In genomic region chr22:19579880-19580279, GRCh38 we compare ENCODE assay signal across 10 cellular contexts. TPM values are rescaled to one million over a fixed set of nuclear protein-coding genes. Genes with fewer than 3 reads are reported as not detected.
DNase-seq lines count a peak whose midpoint lies in the region; ATAC-seq and TF ChIP-seq lines count a peak whose summit lies in the region.
"Had no signal": no experiment of that assay in that cellular context is flagged by ENCODE, and none has a peak within 500 bp of the region (broad histone marks: within the 10 kb centered on the region; RNA-seq: fewer than 3 reads in every experiment).

No MANE protein-coding gene starts in this region.

- H3K27me3 Mint-ChIP-seq in CD4-positive, alpha-beta T cell, result no peaks in the 10 kb centered on the region
- no peaks in the 10 kb centered on the region for H3K27me3 Mint-ChIP-seq in activated T-helper 2 cell treated with anti-CD3 and anti-CD28 coated beads, Interferon-gamma antibody, Interleukin-2, Interleukin-4, amounts not matched to agents 10 μg/mL and 5 μg/mL and 100 μg/mL, durations not matched to agents 14 hours and 24 hours and 36 hours (ENCODE audit: low read depth)

- intact Hi-C loops in CD4-positive, alpha-beta T cell (cut with DNase I, micrococcal nuclease), result loop anchor here (2.0 to 10.0 kb wide), 3 partner anchors 15 to 78 kb away; no protein-coding TSS in a partner anchor
- intact Hi-C loops in activated T-helper 2 cell treated with anti-CD3 and anti-CD28 coated beads, Interferon-gamma antibody, Interleukin-2, Interleukin-4, amounts not matched to agents 10 μg/mL and 5 μg/mL and 100 μg/mL, durations not matched to agents 14 hours and 24 hours and 36 hours (cut with micrococcal nuclease), result loop anchor here (5.0 kb wide), 1 partner anchor 103 kb away; the partner anchor contains the start of genes CDC45 and UFD1
- intact Hi-C loops in lower lobe of right lung (cut with DNase I), result no loop called here

- H3K36me3 Mint-ChIP-seq in CD4-positive, alpha-beta T cell (ENCODE audit: low read depth), result no peaks in the 10 kb centered on the region
- H3K36me3 Mint-ChIP-seq in activated T-helper 2 cell treated with anti-CD3 and anti-CD28 coated beads, Interferon-gamma antibody, Interleukin-2, Interleukin-4, amounts not matched to agents 10 μg/mL and 5 μg/mL and 100 μg/mL, durations not matched to agents 14 hours and 24 hours and 36 hours (ENCODE audit: low read depth), result no peaks in the 10 kb centered on the region

- H3K27me3 ChIP-seq in CD4-positive, alpha-beta T cell (ENCODE audit: control insufficient read depth, insufficient read depth, low read length), result no peaks in the 10 kb centered on the region
- no peaks in the 10 kb centered on the region for H3K27me3 ChIP-seq in lower lobe of right lung (ENCODE audit: low read depth)

- peaks cover 32% of the 10 kb centered on the region for H3K4me1 ChIP-seq in lower lobe of right lung

- H3K4me1 Mint-ChIP-seq in CD4-positive, alpha-beta T cell (ENCODE audit: low read depth), result peaks cover 40% of the 10 kb centered on the region
- H3K4me1 Mint-ChIP-seq in activated T-helper 2 cell treated with anti-CD3 and anti-CD28 coated beads, Interferon-gamma antibody, Interleukin-2, Interleukin-4, amounts not matched to agents 10 μg/mL and 5 μg/mL and 100 μg/mL, durations not matched to agents 14 hours and 24 hours and 36 hours (ENCODE audit: low read depth), result peaks cover 44% of the 10 kb centered on the region

- ATAC-seq in CD4-positive, alpha-beta T cell (ENCODE audit: poor library complexity), result peak; percentile 51
- ATAC-seq in GM21737 (IDR thresholded peaks at IDR 0.05; ENCODE audit: unreplicated experiment) (peak; percentile 58), lower lobe of right lung (peak; percentile 57 to 69), SK-N-SH treated with all-trans-retinoic acid at 6 μM for 48 hours (no peak), GM21367 (IDR thresholded peaks at IDR 0.05; ENCODE audit: unreplicated experiment) (no peak)

- CTCF ChIA-PET in CD4-positive, alpha-beta T cell (lab: Charles Lee), result interaction anchor here (1.0 kb wide), 1 partner anchor 8 kb away, joined by 3 read pairs; no protein-coding TSS in a partner anchor

- TF ChIP-seq CTCF in CD4-positive, alpha-beta T cell (IDR thresholded peaks at IDR 0.05), result no peak
- TF ChIP-seq CTCF in lower lobe of right lung (IDR thresholded peaks at IDR 0.05), result no peak

- no peaks in the 10 kb centered on the region for H3K36me3 ChIP-seq in lower lobe of right lung

- no peaks in the 10 kb centered on the region for H3K9me3 ChIP-seq in CD4-positive, alpha-beta T cell (ENCODE audit: control insufficient read depth, low read length)
- no peaks in the 10 kb centered on the region for H3K9me3 ChIP-seq in lower lobe of right lung

- H3K27ac ChIP-seq in CD4-positive, alpha-beta T cell (ENCODE audit: low read depth, low read length), result no peak overlapping the region
- H3K27ac ChIP-seq in lower lobe of right lung, result no peak overlapping the region

- POLR2A ChIA-PET in CD4-positive, alpha-beta T cell (lab: Charles Lee), result interaction anchor here (0.9 to 1.6 kb wide), 3 partner anchors 15 to 19 kb away, joined by 3 to 12 read pairs (median 4); no protein-coding TSS in a partner anchor

- no peaks in the 10 kb centered on the region for H3K9me3 Mint-ChIP-seq in CD4-positive, alpha-beta T cell
- no peaks in the 10 kb centered on the region for H3K9me3 Mint-ChIP-seq in activated T-helper 2 cell treated with anti-CD3 and anti-CD28 coated beads, Interferon-gamma antibody, Interleukin-2, Interleukin-4, amounts not matched to agents 10 μg/mL and 5 μg/mL and 100 μg/mL, durations not matched to agents 14 hours and 24 hours and 36 hours
- H3K9me3 Mint-ChIP-seq: HFFc6 had no signal

- peak in 1 of 10 experiments; percentile 9 for DNase-seq in CD4-positive, alpha-beta T cell
- no peak for DNase-seq in activated T-helper 2 cell treated with anti-CD3 and anti-CD28 coated beads, Interferon-gamma antibody, Interleukin-2, Interleukin-4, amounts not matched to agents 10 μg/mL and 5 μg/mL and 100 μg/mL, durations not matched to agents 14 hours and 24 hours and 36 hours (ENCODE audit: low spot score)
- peak; percentile 57 for DNase-seq in lower lobe of right lung
- no peak for DNase-seq in NCI-H2029 (lab: John Stamatoyannopoulos, UW)
- no peak for DNase-seq in AML-193 (lab: John Stamatoyannopoulos, UW)
- DNase-seq: effector CD8-positive, alpha-beta T cell; HFFc6 had no signal

- no peak overlapping the region for H3K4me3 ChIP-seq in lower lobe of right lung

- peak overlapping the region; percentile 77 for H3K27ac Mint-ChIP-seq in CD4-positive, alpha-beta T cell
- peak overlapping the region; percentile 78 for H3K27ac Mint-ChIP-seq in activated T-helper 2 cell treated with anti-CD3 and anti-CD28 coated beads, Interferon-gamma antibody, Interleukin-2, Interleukin-4, amounts not matched to agents 10 μg/mL and 5 μg/mL and 100 μg/mL, durations not matched to agents 14 hours and 24 hours and 36 hours
- H3K27ac Mint-ChIP-seq: HFFc6 had no signal

- no peak overlapping the region for H3K4me3 Mint-ChIP-seq in CD4-positive, alpha-beta T cell
- H3K4me3 Mint-ChIP-seq in activated T-helper 2 cell treated with anti-CD3 and anti-CD28 coated beads, Interferon-gamma antibody, Interleukin-2, Interleukin-4, amounts not matched to agents 10 μg/mL and 5 μg/mL and 100 μg/mL, durations not matched to agents 14 hours and 24 hours and 36 hours (ENCODE audit: low read depth), result peak overlapping the region; percentile 19
- H3K4me3 Mint-ChIP-seq: HFFc6 had no signal

TF ChIP-seq in SK-N-SH treated with all-trans-retinoic acid at 6 μM for 48 hours, 23 proteins besides CTCF, POLR2A, EP300 and RAD21 (continues in another document):
- TF ChIP-seq ZNF70 (CRISPR knock-in tag; IDR thresholded peaks at IDR 0.05), result no peak
- TF ChIP-seq, protein P1, sequence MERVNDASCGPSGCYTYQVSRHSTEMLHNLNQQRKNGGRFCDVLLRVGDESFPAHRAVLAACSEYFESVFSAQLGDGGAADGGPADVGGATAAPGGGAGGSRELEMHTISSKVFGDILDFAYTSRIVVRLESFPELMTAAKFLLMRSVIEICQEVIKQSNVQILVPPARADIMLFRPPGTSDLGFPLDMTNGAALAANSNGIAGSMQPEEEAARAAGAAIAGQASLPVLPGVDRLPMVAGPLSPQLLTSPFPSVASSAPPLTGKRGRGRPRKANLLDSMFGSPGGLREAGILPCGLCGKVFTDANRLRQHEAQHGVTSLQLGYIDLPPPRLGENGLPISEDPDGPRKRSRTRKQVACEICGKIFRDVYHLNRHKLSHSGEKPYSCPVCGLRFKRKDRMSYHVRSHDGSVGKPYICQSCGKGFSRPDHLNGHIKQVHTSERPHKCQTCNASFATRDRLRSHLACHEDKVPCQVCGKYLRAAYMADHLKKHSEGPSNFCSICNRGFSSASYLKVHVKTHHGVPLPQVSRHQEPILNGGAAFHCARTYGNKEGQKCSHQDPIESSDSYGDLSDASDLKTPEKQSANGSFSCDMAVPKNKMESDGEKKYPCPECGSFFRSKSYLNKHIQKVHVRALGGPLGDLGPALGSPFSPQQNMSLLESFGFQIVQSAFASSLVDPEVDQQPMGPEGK (CRISPR knock-in tag; IDR thresholded peaks at IDR 0.05; ENCODE audit: borderline replicate concordance), result no peak
- TF ChIP-seq PPARA (CRISPR knock-in tag; IDR thresholded peaks at IDR 0.05; ENCODE audit: borderline replicate concordance), result no peak
- TF ChIP-seq CREB5 (CRISPR knock-in tag; IDR thresholded peaks at IDR 0.05; ENCODE audit: low read depth), result no peak
- TF ChIP-seq ZC3H10 (CRISPR knock-in tag; IDR thresholded peaks at IDR 0.05), result no peak
- TF ChIP-seq ARNTL (CRISPR knock-in tag; IDR thresholded peaks at IDR 0.05; ENCODE audit: borderline replicate concordance, low read depth), result no peak
- TF ChIP-seq, protein P2, sequence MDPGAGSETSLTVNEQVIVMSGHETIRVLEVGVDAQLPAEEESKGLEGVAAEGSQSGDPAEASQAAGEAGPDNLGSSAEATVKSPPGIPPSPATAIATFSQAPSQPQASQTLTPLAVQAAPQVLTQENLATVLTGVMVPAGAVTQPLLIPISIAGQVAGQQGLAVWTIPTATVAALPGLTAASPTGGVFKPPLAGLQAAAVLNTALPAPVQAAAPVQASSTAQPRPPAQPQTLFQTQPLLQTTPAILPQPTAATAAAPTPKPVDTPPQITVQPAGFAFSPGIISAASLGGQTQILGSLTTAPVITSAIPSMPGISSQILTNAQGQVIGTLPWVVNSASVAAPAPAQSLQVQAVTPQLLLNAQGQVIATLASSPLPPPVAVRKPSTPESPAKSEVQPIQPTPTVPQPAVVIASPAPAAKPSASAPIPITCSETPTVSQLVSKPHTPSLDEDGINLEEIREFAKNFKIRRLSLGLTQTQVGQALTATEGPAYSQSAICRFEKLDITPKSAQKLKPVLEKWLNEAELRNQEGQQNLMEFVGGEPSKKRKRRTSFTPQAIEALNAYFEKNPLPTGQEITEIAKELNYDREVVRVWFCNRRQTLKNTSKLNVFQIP (CRISPR knock-in tag; IDR thresholded peaks at IDR 0.05; ENCODE audit: borderline replicate concordance, low read depth), result no peak
- TF ChIP-seq RARB (CRISPR knock-in tag; IDR thresholded peaks at IDR 0.05), result no peak

RNA-seq across cellular contexts. Expression of gene CLDN5, which starts 55.7 kb away (rescaled TPM):
- total RNA-seq in CD4-positive, alpha-beta T cell, result not detected
- total RNA-seq in activated T-helper 2 cell treated with anti-CD3 and anti-CD28 coated beads, Interferon-gamma antibody, Interleukin-2, Interleukin-4, amounts not matched to agents 10 μg/mL and 5 μg/mL and 100 μg/mL, durations not matched to agents 14 hours and 24 hours and 36 hours, result 1.2 and 1.5 TPM in 2 replicates
- total RNA-seq in lower lobe of right lung, result 213 TPM

Comparison
In these comparisons a context has a peak if more than half of its experiments do, and no peak if none do; other contexts are left out.
1. ATAC-seq: peak in CD4-positive, alpha-beta T cell (single experiment), GM21737 (single experiment) and lower lobe of right lung (2 of 2); none in SK-N-SH treated with all-trans-retinoic acid at 6 μM for 48 hours (single experiment) and GM21367 (single experiment).
2. RNA of gene CLDN5, which starts 55.7 kb away (total RNA-seq): 213 TPM in lower lobe of right lung (single experiment); 1.2 to 1.5 TPM in activated T-helper 2 cell treated with anti-CD3 and anti-CD28 coated beads, Interferon-gamma antibody, Interleukin-2, Interleukin-4, amounts not matched to agents 10 μg/mL and 5 μg/mL and 100 μg/mL, durations not matched to agents 14 hours and 24 hours and 36 hours and not detected in CD4-positive, alpha-beta T cell; every median in the first group is over 10 times any median in the second.